Comparison of ENCODE assay signal across 2 cellular contexts in the genomic region with DNA sequence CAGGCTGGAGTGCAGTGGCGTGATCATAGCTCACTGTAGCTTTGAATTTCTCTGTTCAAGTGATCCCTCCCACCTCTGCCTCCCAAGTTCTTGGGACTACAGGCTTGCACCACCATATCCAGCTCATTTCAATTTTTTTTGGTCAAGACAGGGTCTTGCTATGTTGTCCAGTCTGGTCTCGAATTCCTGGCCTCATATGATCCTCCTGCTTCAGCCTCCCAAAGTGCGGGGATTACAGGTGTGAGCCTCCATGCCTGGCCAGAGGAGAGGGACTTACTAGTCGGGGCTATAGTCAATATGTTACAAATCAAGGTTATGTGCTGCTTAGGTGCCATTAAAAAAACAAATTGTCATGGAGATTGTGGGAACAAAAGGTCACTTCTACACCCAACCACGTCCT.
TF ChIP-seq lines count a peak whose summit lies in the region.

No MANE protein-coding gene starts in this region.

TF ChIP-seq in HepG2, 621 proteins besides CTCF, POLR2A, EP300 and RAD21 (continued from another document):
- TF ChIP-seq ZNF10 (CRISPR knock-in tag; IDR thresholded peaks at IDR 0.05; ENCODE audit: borderline replicate concordance, low read depth) (no peak), FOXO1 (CRISPR knock-in tag; IDR thresholded peaks at IDR 0.05) (no peak), ZNF121 (CRISPR knock-in tag; IDR thresholded peaks at IDR 0.05) (0 out of 2 replicates have a peak, but pooled peaks have one; percentile 11)

TF ChIP-seq in H1, 55 proteins besides CTCF, POLR2A, EP300 and RAD21:
- TF ChIP-seq KDM1A (IDR thresholded peaks at IDR 0.05; ENCODE audit: borderline replicate concordance, low read length) = peak; percentile 70; the same call in 1 of the 2 replicates
- no peak for TF ChIP-seq GTF2F1 (IDR thresholded peaks at IDR 0.05; ENCODE audit: borderline replicate concordance, low read depth, low read length)
